In genomic region chr6:43274916-43275597, GRCh38 we compare ENCODE assay signal across 8 cellular contexts. TPM values are rescaled to one million over a fixed set of nuclear protein-coding genes. Genes with fewer than 3 reads are reported as not detected.
DNase-seq lines count a peak whose midpoint lies in the region; ATAC-seq and TF ChIP-seq lines count a peak whose summit lies in the region.

No MANE protein-coding gene starts in this region.

- H3K9me3 Mint-ChIP-seq in HFFc6, result no peaks in the 10 kb centered on the region

- TF ChIP-seq CTCF in HFFc6 (IDR thresholded peaks at IDR 0.05) (no peak), BE2C (IDR thresholded peaks at IDR 0.05; ENCODE audit: low read depth, low read length) (no peak)

- H3K4me3 ChIP-seq in right cardiac atrium (ENCODE audit: low read length) (peak overlapping the region; percentile 64), BE2C (ENCODE audit: low read depth, low read length) (no peak overlapping the region)

- 0 out of 2 replicates have a peak overlapping the region, but pooled peaks have one; percentile 42 for H3K4me3 Mint-ChIP-seq in HFFc6

- H3K27me3 ChIP-seq in right cardiac atrium (ENCODE audit: control insufficient read depth, insufficient read depth) (no peaks in the 10 kb centered on the region), BE2C (peaks cover 8% of the 10 kb centered on the region; the same call in 1 of the 2 replicates)

- no peaks in the 10 kb centered on the region for H3K36me3 ChIP-seq in BE2C

- ATAC-seq in right cardiac atrium (peak; percentile 18 to 24), HG02610 (IDR thresholded peaks at IDR 0.05; ENCODE audit: unreplicated experiment) (no peak), GM19328 (IDR thresholded peaks at IDR 0.05; ENCODE audit: unreplicated experiment) (no peak)

- H3K36me3 Mint-ChIP-seq in HFFc6 (ENCODE audit: low read depth), result no peaks in the 10 kb centered on the region

- no peak overlapping the region for H3K27ac ChIP-seq in right cardiac atrium (ENCODE audit: low read length)

- peaks cover 23% of the 10 kb centered on the region for H3K27me3 Mint-ChIP-seq in HFFc6 (ENCODE audit: insufficient read depth)

- intact Hi-C loops in right cardiac atrium (cut with DNase I), result no loop called here

- 4% methylated on average over 65 of the region's 65 CpGs for WGBS in right cardiac atrium

- no peak overlapping the region for H3K27ac Mint-ChIP-seq in HFFc6

- H3K9me3 ChIP-seq in right cardiac atrium (ENCODE audit: control insufficient read depth, low read length) (no peaks in the 10 kb centered on the region), BE2C (no peaks in the 10 kb centered on the region)

- no peak for DNase-seq in HFFc6
- peak; percentile 52 for DNase-seq in activated T-cell treated with anti-CD3 and anti-CD28 coated beads, Interleukin-2, amount 50 U/mL, for 1 hour
- DNase-seq in right cardiac atrium, result peak in 1 of 3 donors; percentile 67
- peak; percentile 4 for DNase-seq in stimulated activated CD8-positive, alpha-beta memory T cell treated with anti-CD3 and anti-CD28 coated beads, Interleukin-12 subunit alpha, Interleukin-12 subunit beta, amount 100 ng/mL, for 1 hour (ENCODE audit: low read depth)
- DNase-seq in H4 (ENCODE audit: low spot score), result no peak
- no peak for DNase-seq in BE2C

- H3K4me1 Mint-ChIP-seq in HFFc6 (ENCODE audit: low read depth), result peaks cover 29% of the 10 kb centered on the region

- no peaks in the 10 kb centered on the region for H3K4me1 ChIP-seq in right cardiac atrium (ENCODE audit: control insufficient read depth, insufficient read depth, low read length)
- H3K4me1 ChIP-seq in BE2C, result peaks cover 2% of the 10 kb centered on the region

RNA-seq across cellular contexts. Expression of gene SLC22A7, which starts 23.0 kb away (rescaled TPM):
- not detected for total RNA-seq in HFFc6 (2021; fragmentation: NEBNext Ultra II Directional; extraction: Animal tissue kit (Norgen Biotek cat#: 25700))
- total RNA-seq in right cardiac atrium, result not detected
- not detected for polyA plus RNA-seq in right cardiac atrium
- total RNA-seq in H4 (2014; rRNA removed; shearing (Covaris generic)), result not detected in 2 replicates
- polyA plus RNA-seq in BE2C (2012; ENCODE audit: insufficient read depth, insufficient read length, low read depth), result not detected

RNA-seq across cellular contexts. Expression of gene TTBK1, which starts 31.8 kb away (rescaled TPM):
- not detected for total RNA-seq in HFFc6 (2021; fragmentation: NEBNext Ultra II Directional; extraction: Animal tissue kit (Norgen Biotek cat#: 25700))
- total RNA-seq in right cardiac atrium, result under 1 TPM; 0.33 to 0.69 (median 0.58) TPM
- 0.29 TPM for polyA plus RNA-seq in right cardiac atrium
- not detected in 2 replicates for total RNA-seq in H4 (2014; rRNA removed; shearing (Covaris generic))
- polyA plus RNA-seq in BE2C (2012; ENCODE audit: insufficient read depth, insufficient read length, low read depth), result 7.8 TPM

RNA-seq across cellular contexts. Expression of gene CRIP3, which starts 33.6 kb away (rescaled TPM):
- total RNA-seq in HFFc6 (2021; fragmentation: NEBNext Ultra II Directional; extraction: Animal tissue kit (Norgen Biotek cat#: 25700)), result not detected
- total RNA-seq in right cardiac atrium, result 1 to 10 TPM; 1.5 to 3.4 (median 2.7) TPM
- polyA plus RNA-seq in right cardiac atrium, result 2.6 TPM
- not detected in 2 replicates for total RNA-seq in H4 (2014; rRNA removed; shearing (Covaris generic))
- polyA plus RNA-seq in BE2C (2012; ENCODE audit: insufficient read depth, insufficient read length, low read depth), result 2.1 TPM

RNA-seq across cellular contexts. Expression of gene DNPH1, which starts 45.8 kb away (rescaled TPM):
- total RNA-seq in HFFc6 (2021; fragmentation: NEBNext Ultra II Directional; extraction: Animal tissue kit (Norgen Biotek cat#: 25700)), result 10 to 100 TPM; 38.3 to 56.3 (median 49.1) TPM
- 10 to 100 TPM; 25.7 to 43.2 (median 33.8) TPM for total RNA-seq in right cardiac atrium
- 60.4 TPM for polyA plus RNA-seq in right cardiac atrium
- 110 and 147 TPM in 2 replicates for total RNA-seq in H4 (2014; rRNA removed; shearing (Covaris generic))
- polyA plus RNA-seq in BE2C (2012; ENCODE audit: insufficient read depth, insufficient read length, low read depth), result 159 TPM

Comparison
In these comparisons a context has a peak if more than half of its experiments do, and no peak if none do; other contexts are left out.
1. DNase-seq: peak in activated T-cell treated with anti-CD3 and anti-CD28 coated beads, Interleukin-2, amount 50 U/mL, for 1 hour (single experiment) and stimulated activated CD8-positive, alpha-beta memory T cell treated with anti-CD3 and anti-CD28 coated beads, Interleukin-12 subunit alpha, Interleukin-12 subunit beta, amount 100 ng/mL, for 1 hour (single experiment); none in HFFc6 (single experiment), H4 (single experiment) and BE2C (single experiment).
2. ATAC-seq: peak in right cardiac atrium (2 of 2); none in HG02610 (single experiment) and GM19328 (single experiment).